ENCODE assay signal across 1 cellular context in the genomic region with DNA sequence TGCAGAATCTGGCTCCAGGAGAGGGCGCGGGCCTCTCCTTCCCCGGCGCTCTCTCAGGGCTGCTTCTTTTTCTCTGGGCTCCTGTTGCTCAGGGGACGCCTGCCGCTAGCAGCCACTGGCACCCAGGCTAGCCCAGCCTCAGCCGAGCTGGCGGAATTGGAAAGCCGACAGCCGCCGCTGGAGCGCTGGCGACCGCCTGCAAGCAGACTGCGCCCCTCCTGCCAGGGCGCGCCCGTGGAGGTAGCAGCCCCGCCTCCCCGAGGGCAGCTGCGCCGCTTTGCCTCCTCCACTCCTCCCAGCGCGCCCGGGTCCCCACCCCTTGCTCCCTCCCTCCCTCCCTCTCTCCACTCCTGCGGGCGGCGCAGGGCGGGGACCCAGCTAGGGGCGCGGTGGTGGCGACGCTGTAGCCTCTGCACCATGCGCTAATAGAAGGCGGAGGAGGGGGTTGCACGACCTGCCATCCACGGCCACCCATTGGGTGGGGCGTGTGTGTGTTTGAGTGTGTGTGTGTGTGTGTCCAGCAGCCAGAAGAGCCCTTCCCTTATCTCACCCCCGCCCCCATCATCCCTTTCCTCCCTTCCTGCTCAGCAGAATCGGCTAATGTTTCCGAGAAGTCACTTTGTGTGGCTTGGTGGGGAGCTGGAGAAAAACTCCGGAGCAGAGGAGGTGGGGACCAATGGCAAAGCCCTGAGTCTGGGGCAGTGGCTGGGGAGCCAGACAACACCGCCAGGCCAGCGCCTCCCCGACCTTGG.
TF ChIP-seq lines count a peak whose summit lies in the region.

Gene SCN9A (minus strand): TSS at position 209 of the 752 bp plus-strand sequence. CDS start 64,188 bp downstream, outside the sequence.

TF ChIP-seq in GM23338, 12 proteins besides CTCF, POLR2A, EP300 and RAD21 (continued from another document):
- TF ChIP-seq ZNF462 (CRISPR knock-in tag; IDR thresholded peaks at IDR 0.05), result no peak
- peak; percentile 70 for TF ChIP-seq POLR2AphosphoS5 (IDR thresholded peaks at IDR 0.05; ENCODE audit: low read depth)
